Comparison of ENCODE assay signal across 13 cellular contexts in genomic region chr3:88433572-88433971, GRCh38.
A peak's percentile ranks its signal among the peaks of the same experiment; 100 is the strongest.
DNase-seq lines count a peak whose midpoint lies in the region; ATAC-seq lines count a peak whose summit lies in the region.
"Had no signal": no experiment of that assay in that cellular context is flagged by ENCODE, and none has a peak within 500 bp of the region (broad histone marks: within the 10 kb centered on the region; RNA-seq: fewer than 3 reads in every experiment).

No MANE protein-coding gene starts in this region.

- no peaks in the 10 kb centered on the region for H3K27me3 Mint-ChIP-seq in stimulated activated memory B cell treated with anti-CD40 and anti-IgM and Interleukin-4, amounts not matched to agents 10 μg/mL and 1 μg/mL and 100 μg/mL, for 72 hours

- no peaks in the 10 kb centered on the region for H3K9me3 Mint-ChIP-seq in stimulated activated memory B cell treated with anti-CD40 and anti-IgM and Interleukin-4, amounts not matched to agents 10 μg/mL and 1 μg/mL and 100 μg/mL, for 72 hours

- peak; percentile 22 for DNase-seq in NCI-H1092 treated with DMSO at 0.1 percent for 48 hours (lab: John Stamatoyannopoulos, UW)
- DNase-seq in NCI-H1092 (lab: John Stamatoyannopoulos, UW), result no peak
- peak; percentile 79 for DNase-seq in NAMALWA (ENCODE audit: low spot score)
- no peak for DNase-seq in SKM-1 treated with dmso at 0.1 percent for 144 hours (lab: John Stamatoyannopoulos, UW; ENCODE audit: unreplicated experiment)
- DNase-seq in stimulated activated naive CD8-positive, alpha-beta T cell treated with anti-CD3 and anti-CD28 coated beads, Interleukin-15, Interleukin-2, amounts not matched to agents 100 U/mL and 50 U/mL, for 24 hours, result no peak
- no peak for DNase-seq in HPDE6-E6E7 (ENCODE audit: extremely low spot score)
- DNase-seq: 8988T; activated T-cell treated with anti-CD3 and anti-CD28 coated beads for 4 hours; effector memory CD4-positive, alpha-beta T cell; left colon had no signal

- peaks cover 23% of the 10 kb centered on the region for H3K4me1 Mint-ChIP-seq in stimulated activated memory B cell treated with anti-CD40 and anti-IgM and Interleukin-4, amounts not matched to agents 10 μg/mL and 1 μg/mL and 100 μg/mL, for 72 hours

- no peaks in the 10 kb centered on the region for H3K36me3 Mint-ChIP-seq in stimulated activated memory B cell treated with anti-CD40 and anti-IgM and Interleukin-4, amounts not matched to agents 10 μg/mL and 1 μg/mL and 100 μg/mL, for 72 hours

- peak overlapping the region; percentile 39 for H3K4me3 Mint-ChIP-seq in stimulated activated memory B cell treated with anti-CD40 and anti-IgM and Interleukin-4, amounts not matched to agents 10 μg/mL and 1 μg/mL and 100 μg/mL, for 72 hours

- peak; percentile 97 for ATAC-seq in HG02763 (IDR thresholded peaks at IDR 0.05; ENCODE audit: unreplicated experiment)
- peak; percentile 88 for ATAC-seq in stimulated activated memory B cell treated with anti-CD40 and anti-IgM and Interleukin-4, amounts not matched to agents 10 μg/mL and 1 μg/mL and 100 μg/mL, for 72 hours
- no peak for ATAC-seq in stimulated activated naive CD8-positive, alpha-beta T cell treated with anti-CD3 and anti-CD28 coated beads, Interleukin-15, Interleukin-2, amounts not matched to agents 100 U/mL and 50 U/mL, for 24 hours
- ATAC-seq: left colon, Panc1 had no signal

- peak overlapping the region; percentile 87 for H3K27ac Mint-ChIP-seq in stimulated activated memory B cell treated with anti-CD40 and anti-IgM and Interleukin-4, amounts not matched to agents 10 μg/mL and 1 μg/mL and 100 μg/mL, for 72 hours

Comparison
In these comparisons a context has a peak if more than half of its experiments do, and no peak if none do; other contexts are left out.
1. DNase-seq: peak in NCI-H1092 treated with DMSO at 0.1 percent for 48 hours (single experiment) and NAMALWA (single experiment); none in NCI-H1092 (single experiment), SKM-1 treated with dmso at 0.1 percent for 144 hours (single experiment), stimulated activated naive CD8-positive, alpha-beta T cell treated with anti-CD3 and anti-CD28 coated beads, Interleukin-15, Interleukin-2, amounts not matched to agents 100 U/mL and 50 U/mL, for 24 hours (single experiment) and HPDE6-E6E7 (single experiment).